In genomic region chr21:44949161-44950015, GRCh38 we compare ENCODE assay signal across 8 cellular contexts. TPM values are rescaled to one million over a fixed set of nuclear protein-coding genes. Genes with fewer than 3 reads are reported as not detected.
DNase-seq lines count a peak whose midpoint lies in the region; ATAC-seq, FAIRE-seq and TF ChIP-seq lines count a peak whose summit lies in the region.

No MANE protein-coding gene starts in this region.

- no peak overlapping the region for H3K4me3 ChIP-seq in A549
- no peak overlapping the region for H3K4me3 ChIP-seq in lower lobe of right lung

- H3K27me3 ChIP-seq in lower lobe of right lung (ENCODE audit: low read depth) = no peaks in the 10 kb centered on the region

- 0 out of 3 replicates have a peak overlapping the region, but pooled peaks have one; percentile 18 for H3K4me2 ChIP-seq in A549

- POLR2A ChIA-PET in A549 (lab: Yijun Ruan, JAX) = interaction anchor here (0.7 kb wide), 1 partner anchor 179 kb away, joined by 3 read pairs; no protein-coding TSS in a partner anchor

- peak; percentile 67 for TF ChIP-seq CTCF in A549 (IDR thresholded peaks at IDR 0.05)
- peak; percentile 92 for TF ChIP-seq CTCF in GM12873 (IDR thresholded peaks at IDR 0.05; ENCODE audit: insufficient read depth, low read depth, low read length, missing control alignments)
- TF ChIP-seq CTCF in lower lobe of right lung (IDR thresholded peaks at IDR 0.05) = peak; percentile 95

- no peak for FAIRE-seq in A549 (lab: Jason Lieb, UNC)

- ATAC-seq in A549 (peak; percentile 67 to 93), lower lobe of right lung (peak; percentile 87 to 89), GM19035 (IDR thresholded peaks at IDR 0.05; ENCODE audit: unreplicated experiment) (no peak)

- H3K9me3 ChIP-seq in A549 (no peaks in the 10 kb centered on the region), lower lobe of right lung (no peaks in the 10 kb centered on the region)

- H3K27ac ChIP-seq in A549 = peak overlapping the region; percentile 70 to 88; a peak in 3 of 6 replicates
- no peak overlapping the region for H3K27ac ChIP-seq in lower lobe of right lung

- DNase-seq in A549 (ENCODE audit: low read depth in 1 of 2, low spot score in 1 of 2) = peak; percentile 65 to 70
- peak; percentile 9 for DNase-seq in NCI-H1105 treated with DMSO at 0.1 percent for 48 hours (lab: John Stamatoyannopoulos, UW)
- peak; percentile 59 to 66 for DNase-seq in activated CD4-positive, alpha-beta T cell treated with anti-CD3 and anti-CD28 coated beads, Interleukin-2, amount 50 U/mL, for 24 hours (ENCODE audit: low read depth in 1 of 2, low spot score in 1 of 2)
- DNase-seq in dermis blood vessel endothelial cell = peak; percentile 88
- DNase-seq in lower lobe of right lung = peak; percentile 90
- DNase-seq in stimulated activated CD8-positive, alpha-beta memory T cell treated with anti-CD3 and anti-CD28 coated beads, Interleukin-15, amount 100 ng/mL, for 24 hours (ENCODE audit: low read depth) = peak; percentile 75

- TF ChIP-seq EP300 in A549 (IDR thresholded peaks at IDR 0.05) = no peak

- intact Hi-C loops in lower lobe of right lung (cut with DNase I) = loop anchor here (10.0 kb wide), 1 partner anchor 185 kb away; no protein-coding TSS in a partner anchor

- CTCF ChIA-PET in A549 (lab: Yijun Ruan, JAX) = interaction anchor here (0.6 to 14.2 kb wide), 35 partner anchors 9 to 1653 kb away, joined by 3 to 224 read pairs (median 5); no protein-coding TSS in a partner anchor

- peak; percentile 76 for TF ChIP-seq RAD21 in A549 (conservative IDR thresholded peaks at IDR 0.05 in 1 of 2, IDR thresholded peaks at IDR 0.05 in 1 of 2)

- 53% methylated on average over 15 of the region's 39 CpGs for WGBS in A549 (ENCODE audit: missing lambda C conversion rate)

- H3K36me3 ChIP-seq in lower lobe of right lung = peaks cover 32% of the 10 kb centered on the region

- H3K4me1 ChIP-seq in A549 = peaks cover 36% of the 10 kb centered on the region
- peaks cover 12% of the 10 kb centered on the region for H3K4me1 ChIP-seq in lower lobe of right lung

- TF ChIP-seq POLR2A in A549 (IDR thresholded peaks at IDR 0.05; ENCODE audit: low read length) = no peak

TF ChIP-seq in A549, 52 proteins besides CTCF, POLR2A, EP300 and RAD21:
- no peak for TF ChIP-seq EHF (CRISPR knock-in tag; IDR thresholded peaks at IDR 0.05)
- TF ChIP-seq CEBPB (IDR thresholded peaks at IDR 0.05) = no peak
- peak; percentile 77 for TF ChIP-seq SMC3 (IDR thresholded peaks at IDR 0.05)
- TF ChIP-seq ESRRA (IDR thresholded peaks at IDR 0.05; ENCODE audit: borderline replicate concordance, low read length) = peak; percentile 69; the same call in 1 of the 2 replicates

RNA-seq across cellular contexts. Expression of gene SLX9, which starts 9.6 kb away (rescaled TPM):
- polyA plus RNA-seq in A549 (2011; rRNA removed) (12.7 and 26.9 TPM in 2 replicates), A549 (2017; fragmentation: RNase III; extraction: RNeasy Plus Mini Kit Qiagen cat#74134 plus additional on column Dnase treatment) (40.4 to 43.1 TPM (median 40.6 TPM) in 3 replicates)
- polyA plus RNA-seq in A549 (2012; cell fraction: cytosol; rRNA removed) = 46.9 and 53.8 TPM in 2 replicates
- polyA plus RNA-seq in A549 (2012; cell fraction: nucleus; rRNA removed) = 34.0 and 36.1 TPM in 2 replicates
- polyA minus RNA-seq in A549 (2011; rRNA and poly(A)+ RNA removed) = 6.0 and 9.4 TPM in 2 replicates
- total RNA-seq in dermis blood vessel endothelial cell (24.8 and 32.7 TPM in 2 replicates), lower lobe of right lung (15.7 TPM)

RNA-seq across cellular contexts. Expression of gene ITGB2, which starts 28.7 kb away (rescaled TPM):
- polyA plus RNA-seq in A549 (2011; rRNA removed) (0.59 and 0.62 TPM in 2 replicates), A549 (2017; fragmentation: RNase III; extraction: RNeasy Plus Mini Kit Qiagen cat#74134 plus additional on column Dnase treatment) (0.34 to 0.54 TPM (median 0.46 TPM) in 3 replicates)
- polyA plus RNA-seq in A549 (2012; cell fraction: cytosol; rRNA removed) = 0.27 and 0.32 TPM in 2 replicates
- 0.65 and 1.1 TPM in 2 replicates for polyA plus RNA-seq in A549 (2012; cell fraction: nucleus; rRNA removed)
- polyA minus RNA-seq in A549 (2011; rRNA and poly(A)+ RNA removed) = 0.29 and 1.1 TPM in 2 replicates
- total RNA-seq in dermis blood vessel endothelial cell (0.05 and 0.34 TPM in 2 replicates), lower lobe of right lung (468 TPM)

Comparison
In these comparisons a context has a peak if more than half of its experiments do, and no peak if none do; other contexts are left out.
1. DNase-seq: peak in every context shown above with its lines; median percentile 90 in lower lobe of right lung; 88 in dermis blood vessel endothelial cell; 75 in stimulated activated CD8-positive, alpha-beta memory T cell treated with anti-CD3 and anti-CD28 coated beads, Interleukin-15, amount 100 ng/mL, for 24 hours; 68 in A549; 62 in activated CD4-positive, alpha-beta T cell treated with anti-CD3 and anti-CD28 coated beads, Interleukin-2, amount 50 U/mL, for 24 hours; 9 in NCI-H1105 treated with DMSO at 0.1 percent for 48 hours.
2. RNA of gene ITGB2, which starts 28.7 kb away (total RNA-seq): 468 TPM in lower lobe of right lung (single experiment); 0.05 to 0.34 TPM in dermis blood vessel endothelial cell; every median in the first group is over 100 times any median in the second.
3. Peak in every context shown above with its lines, with median percentiles within 50 percentile points of each other: CTCF ChIP-seq.